In the genomic region with DNA sequence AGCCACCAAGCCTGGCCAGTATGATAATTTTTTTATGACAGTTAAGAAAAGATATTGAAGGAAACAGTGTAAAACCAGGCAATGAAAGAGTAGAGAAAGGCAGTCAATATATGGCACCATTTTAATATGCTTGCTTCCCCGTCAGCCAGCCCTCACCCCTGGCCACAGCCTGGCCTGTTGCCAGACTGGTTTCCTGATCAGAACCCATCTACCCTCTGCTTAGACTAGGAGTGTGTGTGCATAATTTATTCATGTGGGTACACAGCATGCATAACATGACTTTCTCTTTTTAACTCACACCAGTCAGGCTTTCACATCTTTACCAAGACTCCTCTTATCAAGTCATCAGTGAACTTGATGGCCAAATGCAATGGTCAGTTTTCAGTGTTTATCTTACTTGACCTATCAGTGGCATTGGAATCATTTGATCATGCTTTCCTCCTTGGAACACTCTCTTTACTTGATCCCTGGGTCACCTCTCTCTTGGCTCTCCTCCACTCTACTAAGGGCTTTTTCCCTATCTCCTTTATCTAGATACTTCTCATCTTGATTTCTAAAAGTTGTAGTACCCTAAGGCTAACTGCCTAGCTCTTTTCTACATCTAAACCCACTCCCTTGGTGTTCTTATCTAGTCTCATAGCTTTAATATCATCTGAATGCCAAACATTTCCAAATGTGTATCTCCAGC, we compare ENCODE assay signal across 10 cellular contexts. TPM values are rescaled to one million over a fixed set of nuclear protein-coding genes. Genes with fewer than 3 reads are reported as not detected.
DNase-seq lines count a peak whose midpoint lies in the region; ATAC-seq and TF ChIP-seq lines count a peak whose summit lies in the region.
"Had no signal": no experiment of that assay in that cellular context is flagged by ENCODE, and none has a peak within 500 bp of the region (broad histone marks: within the 10 kb centered on the region; RNA-seq: fewer than 3 reads in every experiment).

No MANE protein-coding gene starts in this region.

- DNase-seq in right cardiac atrium (peak in 2 of 3 donors; percentile 67 to 72), right atrium auricular region (ENCODE audit: low spot score) (no peak), ureter (ENCODE audit: low spot score) (peak; percentile 53), putamen (ENCODE audit: low spot score) (no peak), PC-9 (no peak), HK-2 (ENCODE audit: unreplicated experiment) (no peak)
- DNase-seq in activated CD8-positive, alpha-beta memory T cell treated with anti-CD3 and anti-CD28 coated beads for 24 hours, result peak; percentile 73
- peak; percentile 62 to 63 (median 63) for DNase-seq in effector memory CD8-positive, alpha-beta T cell
- DNase-seq: activated B cell treated with CpG ODN at 0.5 μM for 24 hours, caudate nucleus had no signal

- H3K4me3 ChIP-seq in right cardiac atrium (ENCODE audit: low read length) (no peak overlapping the region), right atrium auricular region (no peak overlapping the region), PC-9 (no peak overlapping the region)

- H3K9me3 ChIP-seq in right cardiac atrium (ENCODE audit: control insufficient read depth, low read length) (no peaks in the 10 kb centered on the region), right atrium auricular region (no peaks in the 10 kb centered on the region), PC-9 (ENCODE audit: insufficient read depth, low read depth) (no peaks in the 10 kb centered on the region)

- H3K4me1 ChIP-seq in right cardiac atrium (ENCODE audit: control insufficient read depth, insufficient read depth, low read length), result no peaks in the 10 kb centered on the region
- H3K4me1 ChIP-seq in right atrium auricular region, result no peaks in the 10 kb centered on the region
- H3K4me1 ChIP-seq in PC-9 (replicated peaks; ENCODE audit: insufficient read depth), result peaks cover 12% of the 10 kb centered on the region

- intact Hi-C loops in right cardiac atrium (cut with DNase I) (loop anchor here in 2 of 4 donors (5.0 to 10.0 kb wide), 2 partner anchors 141 to 329 kb away; a partner anchor contains a TSS), PC-9 (cut with micrococcal nuclease; ENCODE audit: unreplicated experiment) (loop anchor here (2.0 kb wide), 2 partner anchors 1207 to 1935 kb away; no protein-coding TSS in a partner anchor)

- H3K27me3 ChIP-seq in right cardiac atrium (ENCODE audit: control insufficient read depth, insufficient read depth), result no peaks in the 10 kb centered on the region
- no peaks in the 10 kb centered on the region for H3K27me3 ChIP-seq in right atrium auricular region
- no peaks in the 10 kb centered on the region for H3K27me3 ChIP-seq in PC-9 (ENCODE audit: insufficient read depth, low read depth)

- POLR2A ChIA-PET in PC-9 (lab: Charles Lee; ENCODE audit: unreplicated experiment), result no interaction called here

- no peaks in the 10 kb centered on the region for H3K36me3 Mint-ChIP-seq in effector memory CD8-positive, alpha-beta T cell (ENCODE audit: insufficient read depth)

- no peak for ATAC-seq in right cardiac atrium
- peak; percentile 97 for ATAC-seq in effector memory CD8-positive, alpha-beta T cell (replicated peaks)

- H3K4me2 ChIP-seq in PC-9, result no peak overlapping the region

- H3K4me3 Mint-ChIP-seq in effector memory CD8-positive, alpha-beta T cell, result no peak overlapping the region
- H3K4me3 Mint-ChIP-seq: activated B cell treated with CpG ODN at 0.5 μM for 24 hours had no signal

- no peaks in the 10 kb centered on the region for H3K9me2 ChIP-seq in PC-9 (ENCODE audit: insufficient read depth)

- TF ChIP-seq CTCF in right atrium auricular region (IDR thresholded peaks at IDR 0.05) (no peak), PC-9 (conservative IDR thresholded peaks at IDR 0.05) (no peak)

- no peaks in the 10 kb centered on the region for H3K27me3 Mint-ChIP-seq in effector memory CD8-positive, alpha-beta T cell
- H3K27me3 Mint-ChIP-seq: activated B cell treated with CpG ODN at 0.5 μM for 24 hours had no signal

- CTCF ChIA-PET in PC-9 (lab: Charles Lee), result interaction anchor here (0.7 to 1.1 kb wide), 2 partner anchors 31 to 65 kb away, joined by 5 to 9 read pairs; no protein-coding TSS in a partner anchor

- no peaks in the 10 kb centered on the region for H3F3A ChIP-seq in PC-9 (ENCODE audit: insufficient read depth, low read depth)

- H3K27ac Mint-ChIP-seq in effector memory CD8-positive, alpha-beta T cell, result no peak overlapping the region
- H3K27ac Mint-ChIP-seq: activated B cell treated with CpG ODN at 0.5 μM for 24 hours had no signal

- 67% methylated on average over 1 of the region's 1 CpG for WGBS in right cardiac atrium

- no peaks in the 10 kb centered on the region for H3K36me3 ChIP-seq in right atrium auricular region
- H3K36me3 ChIP-seq in PC-9 (ENCODE audit: low read depth), result no peaks in the 10 kb centered on the region

- BruUV-seq in PC-9 (replicated peaks; lab: Mats Ljungman, UMichigan), result no TSS peak

- H3K9me3 Mint-ChIP-seq in effector memory CD8-positive, alpha-beta T cell, result no peaks in the 10 kb centered on the region
- H3K9me3 Mint-ChIP-seq: activated B cell treated with CpG ODN at 0.5 μM for 24 hours had no signal

- no peaks in the 10 kb centered on the region for H4K20me1 ChIP-seq in PC-9 (ENCODE audit: insufficient read depth)

- H3K79me2 ChIP-seq in PC-9 (ENCODE audit: low read depth), result no peaks in the 10 kb centered on the region

- H3K4me1 Mint-ChIP-seq in effector memory CD8-positive, alpha-beta T cell (ENCODE audit: low read depth in 2 of 2), result peaks cover 4 to 15% of the 10 kb centered on the region in 2 donors

- H3K27ac ChIP-seq in right cardiac atrium (ENCODE audit: low read length) (no peak overlapping the region), right atrium auricular region (no peak overlapping the region), PC-9 (no peak overlapping the region)

- H2AFZ ChIP-seq in PC-9, result no peak overlapping the region

RNA-seq across cellular contexts. Expression of a gene that starts 10.0 kb away (rescaled TPM):
- total RNA-seq in right cardiac atrium (under 1 TPM in 1 of 4 donors, not detected in 3; 0.17 TPM), right atrium auricular region (not detected), ureter (not detected), PC-9 (2021) (13.2 and 19.3 TPM in 2 replicates)
- 0.05 TPM for polyA plus RNA-seq in right cardiac atrium
- total RNA-seq: activated B cell treated with CpG ODN at 0.5 μM for 24 hours had no signal

RNA-seq across cellular contexts. Expression of a gene that starts 11.2 kb away (rescaled TPM):
- total RNA-seq in right cardiac atrium (10 to 100 TPM; 28.9 to 48.0 (median 46.5) TPM), right atrium auricular region (10 to 100 TPM; 31.1 to 38.1 TPM), ureter (52.8 TPM), PC-9 (2021) (54.9 and 67.5 TPM in 2 replicates)
- polyA plus RNA-seq in right cardiac atrium, result 35.2 TPM

Comparison
In these comparisons a context has a peak if more than half of its experiments do, and no peak if none do; other contexts are left out.
1. DNase-seq: peak in right cardiac atrium (2 of 3), activated CD8-positive, alpha-beta memory T cell treated with anti-CD3 and anti-CD28 coated beads for 24 hours (single experiment), effector memory CD8-positive, alpha-beta T cell (3 of 3) and ureter (single experiment); none in right atrium auricular region (single experiment), putamen (single experiment), PC-9 (0 of 2) and HK-2 (single experiment).
2. RNA of a gene that starts 10.0 kb away (total RNA-seq): 13.2 to 19.3 TPM in PC-9; not detected in ureter (single experiment), 0.17 TPM in right cardiac atrium and not detected in right atrium auricular region; every median in the first group is over 10 times any median in the second.